8 cellular contexts compared by ENCODE assay signal in the genomic region with DNA sequence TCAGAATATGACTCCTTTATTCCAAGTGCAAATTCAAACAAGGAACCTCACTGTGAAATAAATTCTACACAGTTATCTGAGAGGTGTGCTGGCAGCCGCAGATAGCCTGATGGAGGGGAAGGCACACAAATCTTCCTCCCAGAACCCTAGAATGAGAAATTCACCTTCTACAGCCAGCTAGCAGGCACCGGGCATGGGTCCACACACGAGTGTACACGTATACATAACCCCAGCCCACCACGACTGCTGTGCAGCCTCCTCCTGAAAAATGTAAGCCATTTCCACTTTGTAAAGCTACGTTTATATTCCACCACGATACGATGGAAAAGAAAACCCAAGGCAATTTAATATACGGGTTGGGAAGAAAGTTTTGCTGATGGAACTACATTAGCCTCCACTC. TPM values are rescaled to one million over a fixed set of nuclear protein-coding genes. Genes with fewer than 3 reads are reported as not detected.
DNase-seq lines count a peak whose midpoint lies in the region; ATAC-seq and TF ChIP-seq lines count a peak whose summit lies in the region.

No MANE protein-coding gene starts in this region.

- no peaks in the 10 kb centered on the region for H3K36me3 ChIP-seq in Peyer's patch
- no peaks in the 10 kb centered on the region for H3K36me3 ChIP-seq in effector memory CD4-positive, alpha-beta T cell (ENCODE audit: control insufficient read depth, insufficient read depth, low read length)

- H3K4me3 Mint-ChIP-seq in natural killer cell treated with Interleukin-12 subunit alpha and Interleukin-12 subunit beta and Interleukin-15 and Interleukin-18, amount 100 ng/mL, for 72 hours, result peak overlapping the region; percentile 97

- no peaks in the 10 kb centered on the region for H3K9me3 Mint-ChIP-seq in natural killer cell treated with Interleukin-12 subunit alpha and Interleukin-12 subunit beta and Interleukin-15 and Interleukin-18, amount 100 ng/mL, for 72 hours

- H3K27ac ChIP-seq in Peyer's patch, result peak overlapping the region; percentile 73 to 84 (median 80)
- peak overlapping the region; percentile 74 for H3K27ac ChIP-seq in effector memory CD4-positive, alpha-beta T cell (ENCODE audit: insufficient read depth, low read length, poor library complexity, severe bottlenecking)

- H3K36me3 Mint-ChIP-seq in natural killer cell treated with Interleukin-12 subunit alpha and Interleukin-12 subunit beta and Interleukin-15 and Interleukin-18, amount 100 ng/mL, for 72 hours, result peaks cover 14% of the 10 kb centered on the region

- peaks cover 0 to 11% (median 5%) of the 10 kb centered on the region in 4 donors for H3K4me1 ChIP-seq in Peyer's patch
- peaks cover 6% of the 10 kb centered on the region for H3K4me1 ChIP-seq in effector memory CD4-positive, alpha-beta T cell (ENCODE audit: control insufficient read depth, insufficient read depth, low read length, poor library complexity, severe bottlenecking)

- H3K4me1 Mint-ChIP-seq in natural killer cell treated with Interleukin-12 subunit alpha and Interleukin-12 subunit beta and Interleukin-15 and Interleukin-18, amount 100 ng/mL, for 72 hours (ENCODE audit: low read depth in 2 of 2), result peaks cover 16 to 31% of the 10 kb centered on the region in 2 donors

- TF ChIP-seq POLR2A in Peyer's patch (IDR thresholded peaks at IDR 0.05) (no peak), lower leg skin (IDR thresholded peaks at IDR 0.05) (no peak)

- H3K27me3 ChIP-seq in Peyer's patch, result no peaks in the 10 kb centered on the region
- no peaks in the 10 kb centered on the region for H3K27me3 ChIP-seq in effector memory CD4-positive, alpha-beta T cell (replicated peaks; ENCODE audit: control insufficient read depth, insufficient read depth, low read length, poor library complexity, severe bottlenecking)

- H3K9me3 ChIP-seq in Peyer's patch, result no peaks in the 10 kb centered on the region
- no peaks in the 10 kb centered on the region for H3K9me3 ChIP-seq in effector memory CD4-positive, alpha-beta T cell (ENCODE audit: control insufficient read depth, low read length)

- H3K27ac Mint-ChIP-seq in natural killer cell treated with Interleukin-12 subunit alpha and Interleukin-12 subunit beta and Interleukin-15 and Interleukin-18, amount 100 ng/mL, for 72 hours, result peak overlapping the region; percentile 86 to 90

- ATAC-seq in natural killer cell treated with Interleukin-12 subunit alpha and Interleukin-12 subunit beta and Interleukin-15 and Interleukin-18, amount 100 ng/mL, for 72 hours, result no peak
- no peak for ATAC-seq in HG03045 (IDR thresholded peaks at IDR 0.05; ENCODE audit: unreplicated experiment)
- no peak for ATAC-seq in HG02763 (IDR thresholded peaks at IDR 0.05; ENCODE audit: unreplicated experiment)

- intact Hi-C loops in lower leg skin (cut with DNase I; ENCODE audit: low total_unique reads), result no loop called here

- no peaks in the 10 kb centered on the region for H3K27me3 Mint-ChIP-seq in natural killer cell treated with Interleukin-12 subunit alpha and Interleukin-12 subunit beta and Interleukin-15 and Interleukin-18, amount 100 ng/mL, for 72 hours

- H3K4me3 ChIP-seq in Peyer's patch, result peak overlapping the region in 3 of 4 donors; percentile 59 to 75 (median 75)
- peak overlapping the region; percentile 88 for H3K4me3 ChIP-seq in effector memory CD4-positive, alpha-beta T cell (ENCODE audit: insufficient read depth, low read depth, low read length, poor library complexity, severe bottlenecking)
- no peak overlapping the region for H3K4me3 ChIP-seq in lower leg skin (ENCODE audit: low read depth, poor library complexity, severe bottlenecking)

- 14 to 21% methylated on average over 9 of the region's 9 CpGs for whole genome bisulfite sequencing in lower leg skin, 2 donors

- TF ChIP-seq CTCF in Peyer's patch (IDR thresholded peaks at IDR 0.05), result no peak
- no peak for TF ChIP-seq CTCF in lower leg skin (IDR thresholded peaks at IDR 0.05)

- peak; percentile 13 for DNase-seq in ELF-1 (ENCODE audit: low read depth, low spot score)
- no peak for DNase-seq in Peyer's patch
- no peak for DNase-seq in effector memory CD4-positive, alpha-beta T cell
- DNase-seq in natural killer cell treated with Interleukin-12 subunit alpha and Interleukin-12 subunit beta and Interleukin-15 and Interleukin-18, amount 100 ng/mL, for 72 hours (ENCODE audit: low spot score), result no peak
- no peak for DNase-seq in lower leg skin (ENCODE audit: low spot score in 2 of 2)
- no peak for DNase-seq in GF-D8 (lab: John Stamatoyannopoulos, UW)

RNA-seq across cellular contexts. Expression of a gene that starts 1.8 kb away (rescaled TPM):
- 10 to 100 TPM in 3 of 4 donors, 1 to 10 TPM in 1; 9.9 to 16.5 (median 14.9) TPM for total RNA-seq in Peyer's patch
- total RNA-seq in natural killer cell treated with Interleukin-12 subunit alpha and Interleukin-12 subunit beta and Interleukin-15 and Interleukin-18, amount 100 ng/mL, for 72 hours, result 10 to 100 TPM; 52.2 to 54.9 TPM
- total RNA-seq in lower leg skin, result 10 to 100 TPM; 43.0 to 88.3 (median 57.3) TPM
